In the genomic region with DNA sequence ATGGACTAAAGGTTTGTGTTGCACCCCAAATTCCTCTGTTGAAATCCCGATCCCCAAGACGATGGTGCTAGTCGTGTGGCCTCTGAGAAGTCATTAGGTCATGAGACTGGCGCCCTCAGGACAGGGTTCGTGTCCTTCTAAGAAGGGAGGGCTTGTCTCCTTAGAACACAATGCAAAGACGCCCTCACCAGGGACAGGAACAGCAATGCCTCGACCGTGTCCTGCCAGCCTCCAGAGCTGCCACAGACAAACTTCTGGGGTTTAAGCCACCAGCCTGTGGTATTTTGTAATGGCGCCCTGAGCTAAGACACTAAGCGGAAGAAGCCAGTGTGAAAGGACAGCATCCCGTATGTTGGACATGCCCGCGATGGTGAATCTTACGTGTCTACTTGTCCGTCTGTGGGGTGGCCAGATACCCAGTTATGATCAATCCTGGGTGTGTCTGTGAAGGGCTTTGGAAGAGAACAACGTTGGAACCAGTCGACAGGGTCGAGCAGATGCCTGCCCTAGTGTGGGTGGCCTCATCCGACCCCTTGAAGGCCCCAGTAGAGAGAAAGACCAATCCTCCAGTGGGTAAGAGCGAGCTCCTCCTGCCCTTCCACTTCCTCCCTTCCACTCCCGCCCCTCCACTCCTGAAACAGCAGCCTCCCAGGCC, we compare ENCODE assay signal across 27 cellular contexts.
"Had no signal": no experiment of that assay in that cellular context is flagged by ENCODE, and none has a peak within 500 bp of the region (broad histone marks: within the 10 kb centered on the region; RNA-seq: fewer than 3 reads in every experiment).

No MANE protein-coding gene starts in this region.

- H3K4me3 ChIP-seq: heart right ventricle, hepatocyte, lower lobe of right lung, ovary, right atrium auricular region, right lobe of liver, smooth muscle cell, tibial nerve had no signal

- H3K4me2 ChIP-seq: hepatocyte, smooth muscle cell had no signal

- H3K27ac ChIP-seq: heart right ventricle, hepatocyte, lower lobe of right lung, ovary, right atrium auricular region, right lobe of liver, tibial nerve had no signal

- DNase-seq: heart right ventricle; islet precursor cell; kidney glomerular epithelial cell; left cardiac atrium; left ventricle myocardium superior; lower lobe of right lung; mammary epithelial cell; mesenchymal stem cell; naive B cell; natural killer cell; nephron progenitor cell; nucleus accumbens; ovary; right lobe of liver; stimulated activated CD4-positive, alpha-beta T cell treated with anti-CD3 and anti-CD28 coated beads, Interleukin-1b, Interleukin-23, amount 100 ng/mL, for 48 hours; stimulated activated CD4-positive, alpha-beta T cell treated with anti-CD3 and anti-CD28 coated beads, Interleukin-2, amount 100 ng/mL, for 48 hours; stimulated activated CD4-positive, alpha-beta T cell treated with anti-CD3 and anti-CD28 coated beads, Interleukin-4, amount 100 ng/mL, for 4 hours; stimulated activated CD8-positive, alpha-beta memory T cell treated with anti-CD3 and anti-CD28 coated beads, Interleukin-4, amount 100 ng/mL, for 48 hours; stimulated activated naive CD4-positive, alpha-beta T cell treated with Interleukin-2 at 50 U/mL for 16 hours; stimulated activated naive CD8-positive, alpha-beta T cell treated with anti-CD3 and anti-CD28 coated beads, Interleukin-15, amount 100 ng/mL, for 72 hours; substantia nigra had no signal

- H2AFZ ChIP-seq: hepatocyte had no signal

- H3K27me3 ChIP-seq: heart right ventricle, hepatocyte, ovary, right atrium auricular region, right lobe of liver, tibial nerve had no signal

- H3K9me3 ChIP-seq: lower lobe of right lung, ovary, right atrium auricular region, right lobe of liver had no signal

- H3K36me3 ChIP-seq: heart right ventricle, lower lobe of right lung, ovary, right atrium auricular region, right lobe of liver, tibial nerve had no signal

- H3K79me2 ChIP-seq: hepatocyte had no signal

- ATAC-seq: heart right ventricle; left cardiac atrium; left lobe of liver; left ventricle myocardium superior; natural killer cell; right lobe of liver; stimulated activated memory B cell treated with anti-CD40 and anti-IgM and Interleukin-4, amounts not matched to agents 10 μg/mL and 1 μg/mL and 100 μg/mL, for 72 hours; stimulated activated naive CD8-positive, alpha-beta T cell treated with anti-CD3 and anti-CD28 coated beads, Interleukin-15, amount 100 ng/mL, for 72 hours had no signal

- H3K4me1 ChIP-seq: heart right ventricle, lower lobe of right lung, right atrium auricular region, right lobe of liver, tibial nerve had no signal
